Comparison of ENCODE assay signal across 12 cellular contexts in the genomic region with DNA sequence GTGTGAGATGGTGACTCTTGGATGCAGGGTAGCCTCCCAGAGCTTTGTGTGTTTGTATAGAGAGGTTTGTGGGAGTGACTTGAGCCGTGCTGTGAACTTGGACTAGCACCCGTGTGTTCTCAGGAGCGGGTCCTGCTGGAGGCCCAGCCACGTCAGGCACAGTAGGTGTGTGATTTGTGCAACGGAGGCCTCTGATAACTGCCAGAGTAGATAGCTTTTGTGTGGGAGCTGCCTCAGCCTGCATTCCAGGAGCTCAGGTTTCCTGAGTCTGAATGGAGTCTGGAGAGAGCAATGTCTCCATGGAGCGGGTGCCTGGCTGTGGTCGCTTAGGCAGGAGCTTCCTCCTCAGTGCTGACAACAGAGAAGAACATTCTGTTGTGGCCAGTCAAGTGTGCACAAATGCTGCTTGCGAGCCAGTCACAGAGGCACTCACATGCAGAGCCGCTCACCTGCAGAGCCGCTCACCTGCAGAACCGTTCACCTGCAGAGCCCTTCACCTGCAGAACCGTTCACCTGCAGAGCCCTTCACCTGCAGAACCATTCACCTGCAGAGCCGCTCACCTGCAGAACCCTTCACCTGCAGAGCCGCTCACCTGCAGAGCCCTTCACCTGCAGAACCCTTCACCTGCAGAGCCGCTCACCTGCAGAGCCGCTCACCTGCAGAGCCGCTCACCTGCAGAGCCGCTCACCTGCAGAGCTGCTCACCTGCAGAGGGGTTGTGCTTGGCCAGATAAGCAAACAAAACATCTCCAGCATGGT. TPM values are rescaled to one million over a fixed set of nuclear protein-coding genes. Genes with fewer than 3 reads are reported as not detected.
A peak's percentile ranks its signal among the peaks of the same experiment; 100 is the strongest.
DNase-seq lines count a peak whose midpoint lies in the region; ATAC-seq and TF ChIP-seq lines count a peak whose summit lies in the region.
"Had no signal": no experiment of that assay in that cellular context is flagged by ENCODE, and none has a peak within 500 bp of the region (broad histone marks: within the 10 kb centered on the region; RNA-seq: fewer than 3 reads in every experiment).

No MANE protein-coding gene starts in this region.

- H3K4me1 ChIP-seq in HUES48 (ENCODE audit: control insufficient read depth, insufficient read depth, low read length) (peaks cover 17% of the 10 kb centered on the region), hepatocyte (ENCODE audit: insufficient read depth) (peaks cover 12% of the 10 kb centered on the region)
- H3K4me1 ChIP-seq: esophagus squamous epithelium had no signal

- TF ChIP-seq CTCF in hepatocyte (IDR thresholded peaks at IDR 0.05; ENCODE audit: poor library complexity), result no peak

- H3K27me3 ChIP-seq in HUES48 (ENCODE audit: control insufficient read depth, insufficient read depth, low read length) (no peaks in the 10 kb centered on the region), hepatocyte (no peaks in the 10 kb centered on the region)
- H3K27me3 ChIP-seq: esophagus squamous epithelium had no signal

- no peak for ATAC-seq in HG02623 (IDR thresholded peaks at IDR 0.05; ENCODE audit: unreplicated experiment)
- no peak for ATAC-seq in HG03457 (IDR thresholded peaks at IDR 0.05; ENCODE audit: unreplicated experiment)
- no peak for ATAC-seq in GM18520 (IDR thresholded peaks at IDR 0.05; ENCODE audit: unreplicated experiment)

- peak; percentile 83 for DNase-seq in NCI-H774 (lab: John Stamatoyannopoulos, UW)
- peak; percentile 56 for DNase-seq in hepatocyte (ENCODE audit: low spot score)
- DNase-seq in putamen (ENCODE audit: low spot score), result peak; percentile 56
- DNase-seq in H4 (ENCODE audit: low spot score), result no peak
- DNase-seq: activated naive CD4-positive, alpha-beta T cell; esophagus squamous epithelium; NCI-H1930 had no signal

- H3K9ac ChIP-seq in HUES48 (ENCODE audit: low read depth, low read length), result peak overlapping the region; percentile 15; the same call in 1 of the 2 replicates

- H3K9me3 ChIP-seq in HUES48 (ENCODE audit: control insufficient read depth, insufficient read depth, low read length), result no peaks in the 10 kb centered on the region
- H3K9me3 ChIP-seq in hepatocyte (ENCODE audit: low read depth), result no peaks in the 10 kb centered on the region
- H3K9me3 ChIP-seq: esophagus squamous epithelium had no signal

- H3K27ac ChIP-seq in HUES48 (ENCODE audit: low read depth, low read length), result peak overlapping the region; percentile 79
- peak overlapping the region; percentile 83 for H3K27ac ChIP-seq in hepatocyte
- H3K27ac ChIP-seq: esophagus squamous epithelium had no signal

- H3K36me3 ChIP-seq in HUES48 (ENCODE audit: control insufficient read depth, insufficient read depth, low read length) (peaks cover 14% of the 10 kb centered on the region), hepatocyte (replicated peaks; ENCODE audit: insufficient read depth, low read depth) (no peaks in the 10 kb centered on the region)

- peaks cover 8% of the 10 kb centered on the region for H4K20me1 ChIP-seq in hepatocyte (ENCODE audit: insufficient read depth, poor library complexity, severe bottlenecking)

- 50% methylated on average over 18 of the region's 18 CpGs for WGBS in hepatocyte (ENCODE audit: low lambda C conversion rate, missing lambda C conversion rate)

- no peaks in the 10 kb centered on the region for H3K9me2 ChIP-seq in hepatocyte (replicated peaks; ENCODE audit: insufficient read depth)

- H2AFZ ChIP-seq in hepatocyte, result no peak overlapping the region

- H3K4me2 ChIP-seq in hepatocyte, result peak overlapping the region; percentile 53

- peaks cover 52% of the 10 kb centered on the region for H3K79me2 ChIP-seq in hepatocyte

- H3K4me3 ChIP-seq in HUES48 (ENCODE audit: low read depth, low read length) (no peak overlapping the region), hepatocyte (no peak overlapping the region)
- H3K4me3 ChIP-seq: esophagus squamous epithelium had no signal

RNA-seq across cellular contexts. Expression of a gene that starts 32.6 kb away (rescaled TPM):
- 38.9 and 54.0 TPM in 2 replicates for total RNA-seq in hepatocyte
- 62.5 and 62.9 TPM in 2 replicates for polyA plus RNA-seq in hepatocyte
- 38.8 and 73.0 TPM in 2 replicates for total RNA-seq in H4 (2014; rRNA removed; shearing (Covaris generic))

RNA-seq across cellular contexts. Expression of a gene that starts 40.8 kb away (rescaled TPM):
- total RNA-seq in hepatocyte, result 15.9 and 16.2 TPM in 2 replicates
- polyA plus RNA-seq in hepatocyte, result 7.0 and 30.8 TPM in 2 replicates
- total RNA-seq in H4 (2014; rRNA removed; shearing (Covaris generic)), result not detected in 2 replicates
- total RNA-seq: esophagus squamous epithelium; T-helper 2 cell treated with Interferon-gamma antibody and Interleukin-4, amounts not matched to agents 100 ng/mL and 5 ng/mL, for 36 hours had no signal

RNA-seq across cellular contexts. Expression of a gene that starts 49.8 kb away (rescaled TPM):
- total RNA-seq in hepatocyte, result 0.16 and 0.17 TPM in 2 replicates
- polyA plus RNA-seq in hepatocyte, result 0.07 TPM in 1 of 2 replicates, not detected in the other
- not detected in 2 replicates for total RNA-seq in H4 (2014; rRNA removed; shearing (Covaris generic))
- total RNA-seq: esophagus squamous epithelium; T-helper 2 cell treated with Interferon-gamma antibody and Interleukin-4, amounts not matched to agents 100 ng/mL and 5 ng/mL, for 36 hours had no signal

Comparison
In these comparisons a context has a peak if more than half of its experiments do, and no peak if none do; other contexts are left out.
1. RNA of a gene that starts 40.8 kb away (total RNA-seq): 15.9 to 16.2 TPM in hepatocyte; not detected in H4; every median in the first group is over 10 times any median in the second.